In the genomic region with DNA sequence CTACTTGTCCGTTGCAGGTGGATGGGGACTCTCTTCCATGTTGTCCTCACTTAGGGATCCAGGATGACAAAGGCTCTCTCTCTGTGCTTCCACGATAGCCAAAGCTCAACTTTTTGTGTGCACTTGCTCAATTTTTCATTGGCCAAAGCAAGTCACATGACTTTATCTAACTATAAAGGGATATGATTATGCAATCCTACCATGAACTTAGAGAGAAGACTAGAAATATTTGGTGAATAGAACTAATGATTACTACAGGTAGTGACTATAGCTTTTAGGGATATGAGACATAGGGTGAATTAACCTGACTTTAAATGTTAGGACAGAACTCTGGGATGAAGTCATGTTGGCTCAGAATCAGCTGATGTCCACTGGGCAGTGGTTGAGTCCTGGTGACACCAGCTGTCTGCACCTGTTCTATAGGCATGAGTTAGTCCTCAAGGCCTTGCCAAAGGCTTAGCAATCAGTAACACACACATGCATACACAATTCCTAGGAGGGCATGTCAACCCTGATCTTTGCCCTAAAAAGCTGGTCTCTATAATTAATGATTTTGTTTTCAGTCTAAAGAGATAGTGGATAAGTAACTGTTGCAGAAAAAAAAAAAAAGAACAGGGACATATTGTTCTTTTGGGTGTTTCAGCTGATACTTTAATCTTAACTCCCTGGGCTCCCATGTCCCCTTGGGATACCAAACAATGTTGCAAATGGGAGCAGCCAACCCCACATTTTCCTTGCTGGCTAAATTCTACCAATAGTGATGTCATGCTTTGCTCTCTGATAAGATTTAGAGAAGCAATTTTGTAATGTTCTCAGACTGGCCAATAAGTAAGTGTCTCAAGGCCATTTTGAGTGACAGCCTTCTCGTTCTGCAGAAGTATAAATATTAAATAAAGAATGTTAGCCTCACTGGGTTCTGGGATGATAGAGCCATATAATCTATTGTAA, we compare ENCODE assay signal across 1 cellular context.
TF ChIP-seq lines count a peak whose summit lies in the region.

No MANE protein-coding gene starts in this region.

TF ChIP-seq in HEK293, 187 proteins besides CTCF, POLR2A, EP300 and RAD21 (continued from another document):
- TF ChIP-seq ZNF777 (tag by site-specific recombination; IDR thresholded peaks at IDR 0.05; ENCODE audit: borderline replicate concordance) (no peak), MYNN (tag by site-specific recombination; IDR thresholded peaks at IDR 0.05; ENCODE audit: borderline replicate concordance) (no peak), ATF2 (tag by site-specific recombination; IDR thresholded peaks at IDR 0.05; ENCODE audit: low read depth) (0 out of 2 replicates have a peak, but pooled peaks have one; percentile 12)
